4 cellular contexts compared by ENCODE assay signal in genomic region chr5:108774079-108774478, GRCh38. TPM values are rescaled to one million over a fixed set of nuclear protein-coding genes. Genes with fewer than 3 reads are reported as not detected.
DNase-seq lines count a peak whose midpoint lies in the region; ATAC-seq, FAIRE-seq and TF ChIP-seq lines count a peak whose summit lies in the region.
"Not testable (repeated sequence)": the region's sequence is repeated elsewhere in the genome, so short reads cannot be mapped to it uniquely, and the experiment has no call there.

No MANE protein-coding gene starts in this region.

- not testable (repeated sequence) for BruUV-seq in K562 (replicated peaks; lab: Mats Ljungman, UMichigan)

- DNase-seq in K562 (ENCODE audit: extremely low read depth in 1 of 4, low spot score in 3 of 4); endothelial cell (ENCODE audit: low spot score); glutamatergic neuron: not testable (repeated sequence)

- not testable (repeated sequence) for ATAC-seq in K562

- peak overlapping the region; percentile 7 for H3K4me3 Mint-ChIP-seq in endothelial cell (ENCODE audit: unreplicated experiment)
- H3K4me3 Mint-ChIP-seq in glutamatergic neuron (ENCODE audit: unreplicated experiment), result not testable (repeated sequence)

- not testable (repeated sequence) for TF ChIP-seq EP300 in K562 (IDR thresholded peaks at IDR 0.05; ENCODE audit: low read length)

- H3K27me3 ChIP-seq in K562 (ENCODE audit: control insufficient read depth in 2 of 2, insufficient read depth in 2 of 2, low read length in 2 of 2), result not testable (repeated sequence)

- not testable (repeated sequence) for TF ChIP-seq POLR2A in K562 (conservative IDR thresholded peaks at IDR 0.05)

- H3K36me3 Mint-ChIP-seq in endothelial cell (ENCODE audit: low read depth, unreplicated experiment), result peaks cover 11% of the 10 kb centered on the region
- peaks cover 16% of the 10 kb centered on the region for H3K36me3 Mint-ChIP-seq in glutamatergic neuron (ENCODE audit: unreplicated experiment)

- not testable (repeated sequence) for TF ChIP-seq RAD21 in K562 (CRISPR knock-in tag; conservative IDR thresholded peaks at IDR 0.05 in 1 of 2, IDR thresholded peaks at IDR 0.05 in 1 of 2)

- H2AFZ ChIP-seq in K562 (ENCODE audit: low read depth, low read length), result not testable (repeated sequence)

- H3K4me1 ChIP-seq in HEK293 (ENCODE audit: control insufficient read depth, insufficient read depth, low read length); K562 (replicated peaks in 1 of 2; ENCODE audit: control insufficient read depth in 2 of 2, insufficient read depth in 2 of 2, low read length in 2 of 2): not testable (repeated sequence)

- not testable (repeated sequence) for H3K9ac ChIP-seq in K562 (ENCODE audit: insufficient read depth in 1 of 2, low read depth in 2 of 2, low read length in 2 of 2)

- POLR2A ChIA-PET in HEK293 (lab: Yijun Ruan, JAX); K562 (lab: Yijun Ruan, JAX): not testable (repeated sequence)

- in situ Hi-C loops in K562 (cut with MboI), result not testable (repeated sequence)

- WGBS in K562 (ENCODE audit: insufficient coverage, low coverage, missing lambda C conversion rate), result 39% methylated on average over 2 of the region's 2 CpGs

- not testable (repeated sequence) for H4K20me1 ChIP-seq in K562 (replicated peaks; ENCODE audit: control insufficient read depth, insufficient read depth, low read length)

- H3K9me1 ChIP-seq in K562 (ENCODE audit: control insufficient read depth, insufficient read depth, low read length), result not testable (repeated sequence)

- H3K27ac ChIP-seq in HEK293 (ENCODE audit: extremely low read depth, low read depth, low read length); K562 (ENCODE audit: extremely low read depth, low read depth, low read length): not testable (repeated sequence)

- not testable (repeated sequence) for TF ChIP-seq CTCF in HEK293 (tag by site-specific recombination; IDR thresholded peaks at IDR 0.05); K562 (IDR thresholded peaks at IDR 0.05 in 2 of 3, conservative IDR thresholded peaks at IDR 0.05 in 1 of 3; ENCODE audit: insufficient read depth in 2 of 3, low read depth in 1 of 3, low read length in 3 of 3); endothelial cell (IDR thresholded peaks at IDR 0.05; ENCODE audit: unreplicated experiment); glutamatergic neuron (IDR thresholded peaks at IDR 0.05; ENCODE audit: partially characterized antibody, unreplicated experiment)

- H3K79me2 ChIP-seq in K562 (ENCODE audit: control insufficient read depth, insufficient read depth, low read length), result not testable (repeated sequence)

- not testable (repeated sequence) for FAIRE-seq in K562 (lab: Jason Lieb, UNC)

- intact Hi-C loops in K562 (cut with micrococcal nuclease), result not testable (repeated sequence)

- not testable (repeated sequence) for H3K27me3 Mint-ChIP-seq in endothelial cell (ENCODE audit: unreplicated experiment); glutamatergic neuron (ENCODE audit: unreplicated experiment)

- H3K27ac Mint-ChIP-seq in endothelial cell (ENCODE audit: unreplicated experiment), result not testable (repeated sequence)
- H3K27ac Mint-ChIP-seq in glutamatergic neuron (ENCODE audit: unreplicated experiment), result peak overlapping the region; percentile 15

- H3K9me3 Mint-ChIP-seq in endothelial cell (ENCODE audit: unreplicated experiment); glutamatergic neuron (ENCODE audit: unreplicated experiment): not testable (repeated sequence)

- H3K4me3 ChIP-seq in HEK293 (ENCODE audit: low read depth, low read length); K562: not testable (repeated sequence)

- not testable (repeated sequence) for H3K9me3 ChIP-seq in HEK293 (ENCODE audit: control insufficient read depth, insufficient read depth, low read depth, low read length); K562 (replicated peaks; ENCODE audit: control insufficient read depth, insufficient read depth, low read depth, low read length)

- CTCF ChIA-PET in HEK293 (lab: Yijun Ruan, JAX), result interaction anchor here (0.7 kb wide), 1 partner anchor 80 kb away, joined by 3 read pairs; no protein-coding TSS in a partner anchor
- CTCF ChIA-PET in K562 (lab: Yijun Ruan, JAX; ENCODE audit: low intra/inter-chr PET ratio), result not testable (repeated sequence)

- not testable (repeated sequence) for H3K36me3 ChIP-seq in HEK293 (ENCODE audit: control insufficient read depth in 2 of 2, insufficient read depth in 1 of 2, low read length in 2 of 2); K562 (ENCODE audit: control insufficient read depth, insufficient read depth, low read length)

- H3K4me1 Mint-ChIP-seq in endothelial cell (ENCODE audit: unreplicated experiment); glutamatergic neuron (ENCODE audit: low read depth, unreplicated experiment): not testable (repeated sequence)

- not testable (repeated sequence) for H3K4me2 ChIP-seq in K562 (ENCODE audit: insufficient read depth, low read length)

TF ChIP-seq in HEK293, 187 proteins besides CTCF, POLR2A, EP300 and RAD21 (continues in another document):
- TF ChIP-seq ZNF146 (tag by site-specific recombination; IDR thresholded peaks at IDR 0.05), result peak; percentile 87
- TF ChIP-seq ZNF169 (tag by site-specific recombination; IDR thresholded peaks at IDR 0.05), result peak; percentile 80; the same call in 1 of the 2 replicates
- TF ChIP-seq ZNF580 (tag by site-specific recombination; IDR thresholded peaks at IDR 0.05), result 0 out of 2 replicates have a peak, but pooled peaks have one; percentile 59

TF ChIP-seq in K562, 482 proteins besides CTCF, POLR2A, EP300 and RAD21:
- TF ChIP-seq ZNF146 (CRISPR knock-in tag; IDR thresholded peaks at IDR 0.05; ENCODE audit: unreplicated experiment) (peak; percentile 89), BCOR (IDR thresholded peaks at IDR 0.05) (0 out of 2 replicates have a peak, but pooled peaks have one; percentile 16), RBM25 (IDR thresholded peaks at IDR 0.05; ENCODE audit: low read depth, low read length, severe bottlenecking) (peak; percentile 4)

RNA-seq across cellular contexts. Expression of gene FER, which starts 26.4 kb away (rescaled TPM):
- total RNA-seq in K562 (2011; cell fraction: chromatin; rRNA removed; ENCODE audit: low replicate concordance), result 11.5 and 57.2 TPM in 2 replicates
- 3.0 and 4.7 TPM in 2 replicates for total RNA-seq in K562 (2011; cell fraction: nucleolus; rRNA removed)
- 9.2 and 12.5 TPM in 2 replicates for total RNA-seq in K562 (2011; cell fraction: nucleoplasm; rRNA removed)
- total RNA-seq in K562 (2014; rRNA removed) (6.7 and 9.7 TPM in 2 replicates), K562 (2014; rRNA removed; fragmentation: Illumina TruSeq; extraction: Trizol) (18.2 and 22.5 TPM in 2 replicates), K562 (2015; rRNA removed; fragmentation: Illumina TruSeq; extraction: Trizol) (13.8 and 16.8 TPM in 2 replicates), K562 (2021) (14.3 and 16.7 TPM in 2 replicates), endothelial cell (ENCODE audit: unreplicated experiment) (30.7 TPM), glutamatergic neuron (ENCODE audit: unreplicated experiment) (30.9 TPM)
- polyA plus RNA-seq in K562 (2011; rRNA removed) (6.4 and 8.5 TPM in 2 replicates), K562 (2014; fragmentation: Illumina TruSeq; extraction: Trizol) (6.9 and 8.9 TPM in 2 replicates), K562 (2014; fragmentation: Nextera tagmentation; extraction: Ambion mirVana) (10 to 100 TPM in 1 of 2 experiments, 1 to 10 TPM in 1; 8.8 to 10.3 TPM), K562 (2014; rRNA removed) (7.4 and 10.5 TPM in 2 replicates)
- polyA plus RNA-seq in K562 (2011; cell fraction: cytosol; rRNA removed), result 0.64 and 1.4 TPM in 2 replicates
- polyA plus RNA-seq in K562 (2011; cell fraction: nucleus; rRNA removed), result 3.3 and 5.0 TPM in 2 replicates
- 7.3 and 8.2 TPM in 2 replicates for polyA plus RNA-seq in K562 (2012)
- 36.9 and 51.5 TPM in 2 replicates for polyA minus RNA-seq in K562 (2011; rRNA and poly(A)+ RNA removed)
- 4.3 and 6.3 TPM in 2 replicates for polyA minus RNA-seq in K562 (2011; cell fraction: cytosol; rRNA and poly(A)+ RNA removed)
- polyA minus RNA-seq in K562 (2011; cell fraction: nucleus; rRNA and poly(A)+ RNA removed), result 12.7 and 35.9 TPM in 2 replicates
